8 cellular contexts compared by ENCODE assay signal in genomic region chr15:72118400-72118978, GRCh38. TPM values are rescaled to one million over a fixed set of nuclear protein-coding genes. Genes with fewer than 3 reads are reported as not detected.
DNase-seq lines count a peak whose midpoint lies in the region; ATAC-seq, FAIRE-seq and TF ChIP-seq lines count a peak whose summit lies in the region.

TSS of gene SENP8 (plus strand) at chr15:72118403. CDS start at chr15:72139624, 21,221 bp downstream.

- peak within 1 kb of the TSS; percentile 96 for H3K23ac ChIP-seq in IMR-90 (ENCODE audit: low read depth, low read length)

- 2% methylated on average over 7 of the region's 25 CpGs; no CpG with 5 or more reads in 1 of the 2 experiments for WGBS in IMR-90 (ENCODE audit: extremely low coverage in 2 of 2, insufficient read length in 1 of 2), 2 experiments
- WGBS in adrenal gland, 4 donors = 0 to 2% (median 1%) methylated on average over 21 to 25 of the region's 25 CpGs

- H3K56ac ChIP-seq in IMR-90 (ENCODE audit: extremely low read depth, insufficient read depth, low read length) = peak within 1 kb of the TSS; percentile 94

- peak within 1 kb of the TSS; percentile 97 for H4K5ac ChIP-seq in IMR-90 (ENCODE audit: low read depth, low read length)

- peak within 1 kb of the TSS; percentile 100 for H3K27ac Mint-ChIP-seq in stimulated activated naive B cell treated with anti-CD40 and anti-IgM and Interleukin-4, amounts not matched to agents 10 μg/mL and 1 μg/mL and 100 μg/mL, for 72 hours

- H2AK9ac ChIP-seq in IMR-90 (replicated peaks; ENCODE audit: low read depth, low read length, poor library complexity) = peak within 1 kb of the TSS; percentile 95

- 0 out of 2 replicates have a peak, but pooled peaks cover 3% of the 10 kb centered on the region for H3K9me1 ChIP-seq in IMR-90 (ENCODE audit: insufficient read depth, low read length)

- H4K8ac ChIP-seq in IMR-90 (ENCODE audit: low read depth in 2 of 2, low read length in 2 of 2) = peak within 1 kb of the TSS; percentile 65 to 99

- H3K9me3 Mint-ChIP-seq in stimulated activated naive B cell treated with anti-CD40 and anti-IgM and Interleukin-4, amounts not matched to agents 10 μg/mL and 1 μg/mL and 100 μg/mL, for 72 hours = no peaks in the 10 kb centered on the region

- TF ChIP-seq RAD21 in IMR-90 (IDR thresholded peaks at IDR 0.05; ENCODE audit: low read length) = no peak

- no TSS peak for BruUV-seq in IMR-90 (replicated peaks; lab: Mats Ljungman, UMichigan)

- TF ChIP-seq CTCF in IMR-90 (conservative IDR thresholded peaks at IDR 0.05; ENCODE audit: low read depth, low read length) = no peak
- TF ChIP-seq CTCF in adrenal gland (IDR thresholded peaks at IDR 0.05) = no peak

- dilution Hi-C loops in IMR-90 (cut with HindIII; ENCODE audit: low sequenced_read_pairs, unreplicated experiment) = no loop called here

- ATAC-seq in GM19397 (IDR thresholded peaks at IDR 0.05; ENCODE audit: unreplicated experiment) = peak; percentile 30
- peak; percentile 44 for ATAC-seq in IMR-90 (ENCODE audit: low read depth)
- ATAC-seq in stimulated activated naive B cell treated with anti-CD40 and anti-IgM and Interleukin-4, amounts not matched to agents 10 μg/mL and 1 μg/mL and 100 μg/mL, for 72 hours (replicated peaks) = peak; percentile 57 to 59

- H3K9ac ChIP-seq in IMR-90 (ENCODE audit: low read depth, low read length) = peak within 1 kb of the TSS; percentile 98

- POLR2A ChIA-PET in IMR-90 (lab: Charles Lee; ENCODE audit: unreplicated experiment) = no interaction called here

- FAIRE-seq in RCC 7860 (lab: Jason Lieb, UNC) = no peak

- H3K27me3 ChIP-seq in IMR-90 (ENCODE audit: control insufficient read depth, insufficient read depth, low read length) (no peaks in the 10 kb centered on the region), adrenal gland (no peaks in the 10 kb centered on the region)

- intact Hi-C loops in IMR-90 (cut with micrococcal nuclease) (no loop called here), adrenal gland (cut with DNase I) (no loop called here)

- H3K27ac ChIP-seq in IMR-90 (ENCODE audit: insufficient read depth, low read length) = peak within 1 kb of the TSS; percentile 98
- H3K27ac ChIP-seq in adrenal gland = peak within 1 kb of the TSS; percentile 92 to 99 (median 96)

- H3K14ac ChIP-seq in IMR-90 (replicated peaks; ENCODE audit: low read depth, low read length) = peak within 1 kb of the TSS; percentile 99

- peaks cover 18% of the 10 kb centered on the region; the same call in 1 of the 2 replicates for H4K20me1 ChIP-seq in IMR-90 (ENCODE audit: insufficient read depth, low read length)

- peak within 1 kb of the TSS; percentile 100 for H2AFZ ChIP-seq in IMR-90 (replicated peaks; ENCODE audit: low read length, poor library complexity)

- H2BK15ac ChIP-seq in IMR-90 (ENCODE audit: low read depth, low read length) = peak within 1 kb of the TSS; percentile 93; the same call in 2 of the 3 replicates

- no peaks in the 10 kb centered on the region for H3K36me3 ChIP-seq in IMR-90 (ENCODE audit: control insufficient read depth, insufficient read depth, low read length)
- no peaks in the 10 kb centered on the region for H3K36me3 ChIP-seq in adrenal gland (replicated peaks in 1 of 2)

- peak within 1 kb of the TSS; percentile 98 for H2BK5ac ChIP-seq in IMR-90 (ENCODE audit: low read depth, low read length, poor library complexity, severe bottlenecking)

- no peaks in the 10 kb centered on the region for H3K27me3 Mint-ChIP-seq in stimulated activated naive B cell treated with anti-CD40 and anti-IgM and Interleukin-4, amounts not matched to agents 10 μg/mL and 1 μg/mL and 100 μg/mL, for 72 hours

- H3K79me1 ChIP-seq in IMR-90 (ENCODE audit: low read depth in 1 of 2, low read length in 2 of 2) = peaks cover 16 to 41% of the 10 kb centered on the region in 2 experiments

- TF ChIP-seq POLR2A in IMR-90 (IDR thresholded peaks at IDR 0.05; ENCODE audit: low read depth, low read length) (peak; percentile 91), adrenal gland (IDR thresholded peaks at IDR 0.05) (no peak)

- H2AK5ac ChIP-seq in IMR-90 (ENCODE audit: low read depth, low read length) = 0 out of 2 replicates have a peak within 1 kb of the TSS, but pooled peaks have one; percentile 62

- H3K4me2 ChIP-seq in IMR-90 (ENCODE audit: low read depth, low read length) = peak within 1 kb of the TSS; percentile 89

- H4K91ac ChIP-seq in IMR-90 (ENCODE audit: insufficient read depth, low read depth, low read length) = peak within 1 kb of the TSS; percentile 98

- peak within 1 kb of the TSS; percentile 97 for H2BK120ac ChIP-seq in IMR-90 (ENCODE audit: low read depth, low read length)

- H3K4me1 Mint-ChIP-seq in stimulated activated naive B cell treated with anti-CD40 and anti-IgM and Interleukin-4, amounts not matched to agents 10 μg/mL and 1 μg/mL and 100 μg/mL, for 72 hours = peaks cover 22 to 49% of the 10 kb centered on the region in 2 donors

- H3K4me3 ChIP-seq in IMR-90 (ENCODE audit: insufficient read depth, low read depth, low read length) = peak within 1 kb of the TSS; percentile 57
- peak within 1 kb of the TSS; percentile 86 to 94 (median 90) for H3K4me3 ChIP-seq in adrenal gland
- H3K4me3 ChIP-seq in iPS-11a (ENCODE audit: low read depth, low read length) = peak within 1 kb of the TSS; percentile 96

- H3K18ac ChIP-seq in IMR-90 (ENCODE audit: low read depth, low read length) = peak within 1 kb of the TSS; percentile 85

- peak within 1 kb of the TSS; percentile 89 for H2BK20ac ChIP-seq in IMR-90 (ENCODE audit: low read depth, low read length)

- peaks cover 2 to 4% of the 10 kb centered on the region in 2 donors for H3K36me3 Mint-ChIP-seq in stimulated activated naive B cell treated with anti-CD40 and anti-IgM and Interleukin-4, amounts not matched to agents 10 μg/mL and 1 μg/mL and 100 μg/mL, for 72 hours

- CTCF ChIA-PET in IMR-90 (lab: Yijun Ruan, JAX) = no interaction called here

- peak within 1 kb of the TSS; percentile 87 to 96 for H3K4me3 Mint-ChIP-seq in stimulated activated naive B cell treated with anti-CD40 and anti-IgM and Interleukin-4, amounts not matched to agents 10 μg/mL and 1 μg/mL and 100 μg/mL, for 72 hours

- peak within 1 kb of the TSS; percentile 97 for H3K4ac ChIP-seq in IMR-90 (ENCODE audit: low read depth, low read length)

- DNase-seq in D341Med (ENCODE audit: low spot score) (peak; percentile 83), IMR-90 (no peak), adrenal gland (peak in 1 of 7 donors; percentile 86), NCI-H2081 treated with DMSO at 0.1 percent for 48 hours (lab: John Stamatoyannopoulos, UW) (no peak), RCC 7860 (ENCODE audit: low spot score) (no peak)
- DNase-seq in stimulated activated naive B cell treated with anti-CD40 and anti-IgM and Interleukin-4, amounts not matched to agents 10 μg/mL and 1 μg/mL and 100 μg/mL, for 72 hours = no peak

- H3K9me3 ChIP-seq in IMR-90 (ENCODE audit: control insufficient read depth, insufficient read depth, low read length) (no peaks in the 10 kb centered on the region), adrenal gland (replicated peaks in 1 of 3) (no peaks in the 10 kb centered on the region)

- in situ Hi-C loops in IMR-90 (cut with MboI; ENCODE audit: low sequenced_read_pairs) = no loop called here

- no peaks in the 10 kb centered on the region; the same call in 1 of the 2 replicates for H3K4me1 ChIP-seq in IMR-90 (ENCODE audit: control insufficient read depth, insufficient read depth, low read length)
- peaks cover 5 to 19% of the 10 kb centered on the region in 2 donors for H3K4me1 ChIP-seq in adrenal gland (replicated peaks in 1 of 2)

TF ChIP-seq in IMR-90, 13 proteins besides CTCF, POLR2A, EP300 and RAD21:
- TF ChIP-seq MAZ (IDR thresholded peaks at IDR 0.05; ENCODE audit: borderline replicate concordance, low read depth, low read length) = peak; percentile 97
- peak; percentile 36; the same call in 1 of the 2 replicates for TF ChIP-seq MAFK (IDR thresholded peaks at IDR 0.05; ENCODE audit: low read depth, low read length)
- TF ChIP-seq CEBPB (IDR thresholded peaks at IDR 0.05; ENCODE audit: low read depth, low read length) = no peak
- no peak for TF ChIP-seq RFX5 (IDR thresholded peaks at IDR 0.05; ENCODE audit: low read depth, low read length)

RNA-seq across cellular contexts. Expression of gene SENP8, which starts in this region (rescaled TPM):
- total RNA-seq in IMR-90 (2012; rRNA removed) = 2.9 and 3.1 TPM in 2 replicates
- 1.6 and 1.9 TPM in 2 replicates for polyA plus RNA-seq in IMR-90 (2012; rRNA removed)
- polyA plus RNA-seq in IMR-90 (2012; cell fraction: cytosol; rRNA removed) = 0.38 and 0.51 TPM in 2 replicates
- 0.22 and 1.3 TPM in 2 replicates for polyA plus RNA-seq in IMR-90 (2012; cell fraction: nucleus; rRNA removed; ENCODE audit: low replicate concordance)
- 1 to 10 TPM; 2.3 to 4.6 (median 3.5) TPM for total RNA-seq in adrenal gland
- 1 to 10 TPM in 2 of 3 donors, under 1 TPM in 1; 0.94 to 6.0 (median 1.1) TPM for polyA plus RNA-seq in adrenal gland
